In genomic region chr4:40349561-40350198, GRCh38 we compare ENCODE assay signal across 1 cellular context.
TF ChIP-seq lines count a peak whose summit lies in the region.

No MANE protein-coding gene starts in this region.

TF ChIP-seq in SK-N-SH, 30 proteins besides CTCF, POLR2A, EP300 and RAD21 (continued from another document):
- no peak for TF ChIP-seq REST (IDR thresholded peaks at IDR 0.05; ENCODE audit: low read depth, low read length)
- no peak for TF ChIP-seq FOXM1 (IDR thresholded peaks at IDR 0.05; ENCODE audit: low read depth)
- TF ChIP-seq GATA2 (CRISPR knock-in tag; IDR thresholded peaks at IDR 0.05) = no peak
- TF ChIP-seq MXI1 (IDR thresholded peaks at IDR 0.05; ENCODE audit: low read depth, low read length) = no peak
- TF ChIP-seq TCF12 (IDR thresholded peaks at IDR 0.05) = no peak
- no peak for TF ChIP-seq SMC3 (IDR thresholded peaks at IDR 0.05; ENCODE audit: low read depth, low read length)
- TF ChIP-seq JUND (IDR thresholded peaks at IDR 0.05) = no peak
- no peak for TF ChIP-seq ZBTB33 (IDR thresholded peaks at IDR 0.05; ENCODE audit: borderline replicate concordance, low read depth)
